1 cellular context compared by ENCODE assay signal in the genomic region with DNA sequence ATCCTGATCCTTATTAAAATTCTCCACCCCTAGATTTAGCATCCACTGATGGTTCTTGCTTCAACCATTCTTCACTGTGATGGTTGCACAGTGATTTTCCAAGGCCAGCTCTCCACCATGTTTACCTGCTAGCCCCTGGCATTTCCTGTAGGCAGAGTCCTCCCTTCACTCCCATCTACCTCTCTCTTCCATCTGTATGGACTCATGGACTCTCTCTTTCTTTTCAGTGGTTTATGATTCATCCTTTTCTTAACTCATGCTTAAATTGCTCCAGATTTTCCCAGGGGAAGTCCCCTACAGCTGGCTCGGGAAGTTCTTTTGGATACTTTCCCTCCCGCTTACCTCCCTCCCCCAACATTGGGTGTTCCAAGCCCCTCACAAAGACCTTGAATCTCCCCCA.
TF ChIP-seq lines count a peak whose summit lies in the region.

No MANE protein-coding gene starts in this region.

TF ChIP-seq in HepG2, 621 proteins besides CTCF, POLR2A, EP300 and RAD21 (continued from another document and continues in another):
- TF ChIP-seq ZNF644 (CRISPR knock-in tag; IDR thresholded peaks at IDR 0.05; ENCODE audit: low read depth) (peak; percentile 80), ZNF121 (CRISPR knock-in tag; IDR thresholded peaks at IDR 0.05) (no peak), ZBTB42 (CRISPR knock-in tag; IDR thresholded peaks at IDR 0.05) (no peak), KMT2A (CRISPR knock-in tag; IDR thresholded peaks at IDR 0.05) (no peak), ZNF274 (CRISPR knock-in tag; IDR thresholded peaks at IDR 0.05) (no peak), ZBTB7B (CRISPR knock-in tag; IDR thresholded peaks at IDR 0.05) (no peak), ZNF83 (CRISPR knock-in tag; IDR thresholded peaks at IDR 0.05; ENCODE audit: borderline replicate concordance) (no peak), NRL (CRISPR knock-in tag; IDR thresholded peaks at IDR 0.05; ENCODE audit: borderline replicate concordance) (no peak), ONECUT2 (CRISPR knock-in tag; IDR thresholded peaks at IDR 0.05) (no peak), CBX5 (CRISPR knock-in tag; IDR thresholded peaks at IDR 0.05; ENCODE audit: borderline replicate concordance) (no peak), NPAS2 (CRISPR knock-in tag; IDR thresholded peaks at IDR 0.05; ENCODE audit: borderline replicate concordance) (no peak), SMYD3 (CRISPR knock-in tag; IDR thresholded peaks at IDR 0.05) (no peak), SP4 (CRISPR knock-in tag; IDR thresholded peaks at IDR 0.05) (no peak), NR2F1 (CRISPR knock-in tag; IDR thresholded peaks at IDR 0.05) (no peak), ZBTB3 (CRISPR knock-in tag; IDR thresholded peaks at IDR 0.05; ENCODE audit: borderline replicate concordance, low read depth) (no peak), POLR2G (IDR thresholded peaks at IDR 0.05; ENCODE audit: low read depth, low read length) (no peak), MEIS1 (CRISPR knock-in tag; IDR thresholded peaks at IDR 0.05; ENCODE audit: borderline replicate concordance) (no peak), KAT8 (CRISPR knock-in tag; IDR thresholded peaks at IDR 0.05) (no peak), ZFP36 (IDR thresholded peaks at IDR 0.05; ENCODE audit: borderline replicate concordance, low read depth, low read length, partially characterized antibody) (no peak), SNRNP70 (IDR thresholded peaks at IDR 0.05; ENCODE audit: low read depth, low read length) (no peak), SMARCE1 (IDR thresholded peaks at IDR 0.05; ENCODE audit: borderline replicate concordance) (no peak), ZNF124 (CRISPR knock-in tag; IDR thresholded peaks at IDR 0.05) (no peak), ELF1 (CRISPR knock-in tag; IDR thresholded peaks at IDR 0.05) (no peak), STAG1 (CRISPR knock-in tag; IDR thresholded peaks at IDR 0.05) (no peak), EED (CRISPR knock-in tag; IDR thresholded peaks at IDR 0.05) (no peak), ZNF720 (CRISPR knock-in tag; IDR thresholded peaks at IDR 0.05) (no peak), CHD4 (IDR thresholded peaks at IDR 0.05; ENCODE audit: borderline replicate concordance, low read length) (no peak), ELF3 (CRISPR knock-in tag; IDR thresholded peaks at IDR 0.05) (0 out of 2 replicates have a peak, but pooled peaks have one; percentile 24), ARNTL (CRISPR knock-in tag; IDR thresholded peaks at IDR 0.05) (no peak), KDM4B (CRISPR knock-in tag; IDR thresholded peaks at IDR 0.05) (no peak), CREM (IDR thresholded peaks at IDR 0.05) (no peak), CREM (CRISPR knock-in tag; IDR thresholded peaks at IDR 0.05) (no peak), KLF15 (CRISPR knock-in tag; IDR thresholded peaks at IDR 0.05; ENCODE audit: borderline replicate concordance) (no peak), ARNT (IDR thresholded peaks at IDR 0.05) (no peak), ZNF816 (CRISPR knock-in tag; IDR thresholded peaks at IDR 0.05; ENCODE audit: borderline replicate concordance) (no peak), ZNF30 (CRISPR knock-in tag; IDR thresholded peaks at IDR 0.05) (no peak), MEIS2 (CRISPR knock-in tag; IDR thresholded peaks at IDR 0.05) (no peak), NFIC (IDR thresholded peaks at IDR 0.05; ENCODE audit: low read length) (no peak), ZNF777 (CRISPR knock-in tag; IDR thresholded peaks at IDR 0.05) (no peak), IRF2 (CRISPR knock-in tag; IDR thresholded peaks at IDR 0.05) (no peak), PRPF4 (IDR thresholded peaks at IDR 0.05; ENCODE audit: low read depth, low read length, poor library complexity, severe bottlenecking) (no peak)
- TF ChIP-seq, protein P1, sequence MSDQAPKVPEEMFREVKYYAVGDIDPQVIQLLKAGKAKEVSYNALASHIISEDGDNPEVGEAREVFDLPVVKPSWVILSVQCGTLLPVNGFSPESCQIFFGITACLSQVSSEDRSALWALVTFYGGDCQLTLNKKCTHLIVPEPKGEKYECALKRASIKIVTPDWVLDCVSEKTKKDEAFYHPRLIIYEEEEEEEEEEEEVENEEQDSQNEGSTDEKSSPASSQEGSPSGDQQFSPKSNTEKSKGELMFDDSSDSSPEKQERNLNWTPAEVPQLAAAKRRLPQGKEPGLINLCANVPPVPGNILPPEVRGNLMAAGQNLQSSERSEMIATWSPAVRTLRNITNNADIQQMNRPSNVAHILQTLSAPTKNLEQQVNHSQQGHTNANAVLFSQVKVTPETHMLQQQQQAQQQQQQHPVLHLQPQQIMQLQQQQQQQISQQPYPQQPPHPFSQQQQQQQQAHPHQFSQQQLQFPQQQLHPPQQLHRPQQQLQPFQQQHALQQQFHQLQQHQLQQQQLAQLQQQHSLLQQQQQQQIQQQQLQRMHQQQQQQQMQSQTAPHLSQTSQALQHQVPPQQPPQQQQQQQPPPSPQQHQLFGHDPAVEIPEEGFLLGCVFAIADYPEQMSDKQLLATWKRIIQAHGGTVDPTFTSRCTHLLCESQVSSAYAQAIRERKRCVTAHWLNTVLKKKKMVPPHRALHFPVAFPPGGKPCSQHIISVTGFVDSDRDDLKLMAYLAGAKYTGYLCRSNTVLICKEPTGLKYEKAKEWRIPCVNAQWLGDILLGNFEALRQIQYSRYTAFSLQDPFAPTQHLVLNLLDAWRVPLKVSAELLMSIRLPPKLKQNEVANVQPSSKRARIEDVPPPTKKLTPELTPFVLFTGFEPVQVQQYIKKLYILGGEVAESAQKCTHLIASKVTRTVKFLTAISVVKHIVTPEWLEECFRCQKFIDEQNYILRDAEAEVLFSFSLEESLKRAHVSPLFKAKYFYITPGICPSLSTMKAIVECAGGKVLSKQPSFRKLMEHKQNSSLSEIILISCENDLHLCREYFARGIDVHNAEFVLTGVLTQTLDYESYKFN (CRISPR knock-in tag; conservative IDR thresholded peaks at IDR 0.05): 0 out of 2 replicates have a peak, but pooled peaks have one; percentile 14
- TF ChIP-seq, protein P2, sequence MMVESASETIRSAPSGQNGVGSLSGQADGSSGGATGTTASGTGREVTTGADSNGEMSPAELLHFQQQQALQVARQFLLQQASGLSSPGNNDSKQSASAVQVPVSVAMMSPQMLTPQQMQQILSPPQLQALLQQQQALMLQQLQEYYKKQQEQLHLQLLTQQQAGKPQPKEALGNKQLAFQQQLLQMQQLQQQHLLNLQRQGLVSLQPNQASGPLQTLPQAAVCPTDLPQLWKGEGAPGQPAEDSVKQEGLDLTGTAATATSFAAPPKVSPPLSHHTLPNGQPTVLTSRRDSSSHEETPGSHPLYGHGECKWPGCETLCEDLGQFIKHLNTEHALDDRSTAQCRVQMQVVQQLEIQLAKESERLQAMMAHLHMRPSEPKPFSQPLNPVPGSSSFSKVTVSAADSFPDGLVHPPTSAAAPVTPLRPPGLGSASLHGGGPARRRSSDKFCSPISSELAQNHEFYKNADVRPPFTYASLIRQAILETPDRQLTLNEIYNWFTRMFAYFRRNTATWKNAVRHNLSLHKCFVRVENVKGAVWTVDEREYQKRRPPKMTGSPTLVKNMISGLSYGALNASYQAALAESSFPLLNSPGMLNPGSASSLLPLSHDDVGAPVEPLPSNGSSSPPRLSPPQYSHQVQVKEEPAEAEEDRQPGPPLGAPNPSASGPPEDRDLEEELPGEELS (CRISPR knock-in tag; IDR thresholded peaks at IDR 0.05): no peak
- TF ChIP-seq, protein P3, sequence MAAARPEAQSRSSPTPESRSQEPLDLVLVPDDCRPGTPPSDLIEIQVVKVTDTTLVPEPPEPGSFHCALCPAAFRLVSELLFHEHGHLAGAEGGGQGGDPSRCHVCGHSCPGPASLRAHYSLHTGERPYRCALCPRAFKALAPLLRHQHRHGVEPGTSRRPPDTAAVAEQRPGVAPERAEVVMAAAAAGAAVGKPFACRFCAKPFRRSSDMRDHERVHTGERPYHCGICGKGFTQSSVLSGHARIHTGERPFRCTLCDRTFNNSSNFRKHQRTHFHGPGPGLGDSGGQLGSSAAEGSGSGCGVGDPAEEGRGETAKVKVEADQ (CRISPR knock-in tag; IDR thresholded peaks at IDR 0.05; ENCODE audit: borderline replicate concordance): no peak
- TF ChIP-seq, protein P4, sequence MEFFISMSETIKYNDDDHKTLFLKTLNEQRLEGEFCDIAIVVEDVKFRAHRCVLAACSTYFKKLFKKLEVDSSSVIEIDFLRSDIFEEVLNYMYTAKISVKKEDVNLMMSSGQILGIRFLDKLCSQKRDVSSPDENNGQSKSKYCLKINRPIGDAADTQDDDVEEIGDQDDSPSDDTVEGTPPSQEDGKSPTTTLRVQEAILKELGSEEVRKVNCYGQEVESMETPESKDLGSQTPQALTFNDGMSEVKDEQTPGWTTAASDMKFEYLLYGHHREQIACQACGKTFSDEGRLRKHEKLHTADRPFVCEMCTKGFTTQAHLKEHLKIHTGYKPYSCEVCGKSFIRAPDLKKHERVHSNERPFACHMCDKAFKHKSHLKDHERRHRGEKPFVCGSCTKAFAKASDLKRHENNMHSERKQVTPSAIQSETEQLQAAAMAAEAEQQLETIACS (CRISPR knock-in tag; IDR thresholded peaks at IDR 0.05): no peak
- TF ChIP-seq, protein P5, sequence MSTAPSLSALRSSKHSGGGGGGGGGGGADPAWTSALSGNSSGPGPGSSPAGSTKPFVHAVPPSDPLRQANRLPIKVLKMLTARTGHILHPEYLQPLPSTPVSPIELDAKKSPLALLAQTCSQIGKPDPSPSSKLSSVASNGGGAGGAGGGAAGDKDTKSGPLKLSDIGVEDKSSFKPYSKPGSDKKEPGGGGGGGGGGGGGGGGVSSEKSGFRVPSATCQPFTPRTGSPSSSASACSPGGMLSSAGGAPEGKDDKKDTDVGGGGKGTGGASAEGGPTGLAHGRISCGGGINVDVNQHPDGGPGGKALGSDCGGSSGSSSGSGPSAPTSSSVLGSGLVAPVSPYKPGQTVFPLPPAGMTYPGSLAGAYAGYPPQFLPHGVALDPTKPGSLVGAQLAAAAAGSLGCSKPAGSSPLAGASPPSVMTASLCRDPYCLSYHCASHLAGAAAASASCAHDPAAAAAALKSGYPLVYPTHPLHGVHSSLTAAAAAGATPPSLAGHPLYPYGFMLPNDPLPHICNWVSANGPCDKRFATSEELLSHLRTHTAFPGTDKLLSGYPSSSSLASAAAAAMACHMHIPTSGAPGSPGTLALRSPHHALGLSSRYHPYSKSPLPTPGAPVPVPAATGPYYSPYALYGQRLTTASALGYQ (CRISPR knock-in tag; IDR thresholded peaks at IDR 0.05): no peak
- TF ChIP-seq, protein P6, sequence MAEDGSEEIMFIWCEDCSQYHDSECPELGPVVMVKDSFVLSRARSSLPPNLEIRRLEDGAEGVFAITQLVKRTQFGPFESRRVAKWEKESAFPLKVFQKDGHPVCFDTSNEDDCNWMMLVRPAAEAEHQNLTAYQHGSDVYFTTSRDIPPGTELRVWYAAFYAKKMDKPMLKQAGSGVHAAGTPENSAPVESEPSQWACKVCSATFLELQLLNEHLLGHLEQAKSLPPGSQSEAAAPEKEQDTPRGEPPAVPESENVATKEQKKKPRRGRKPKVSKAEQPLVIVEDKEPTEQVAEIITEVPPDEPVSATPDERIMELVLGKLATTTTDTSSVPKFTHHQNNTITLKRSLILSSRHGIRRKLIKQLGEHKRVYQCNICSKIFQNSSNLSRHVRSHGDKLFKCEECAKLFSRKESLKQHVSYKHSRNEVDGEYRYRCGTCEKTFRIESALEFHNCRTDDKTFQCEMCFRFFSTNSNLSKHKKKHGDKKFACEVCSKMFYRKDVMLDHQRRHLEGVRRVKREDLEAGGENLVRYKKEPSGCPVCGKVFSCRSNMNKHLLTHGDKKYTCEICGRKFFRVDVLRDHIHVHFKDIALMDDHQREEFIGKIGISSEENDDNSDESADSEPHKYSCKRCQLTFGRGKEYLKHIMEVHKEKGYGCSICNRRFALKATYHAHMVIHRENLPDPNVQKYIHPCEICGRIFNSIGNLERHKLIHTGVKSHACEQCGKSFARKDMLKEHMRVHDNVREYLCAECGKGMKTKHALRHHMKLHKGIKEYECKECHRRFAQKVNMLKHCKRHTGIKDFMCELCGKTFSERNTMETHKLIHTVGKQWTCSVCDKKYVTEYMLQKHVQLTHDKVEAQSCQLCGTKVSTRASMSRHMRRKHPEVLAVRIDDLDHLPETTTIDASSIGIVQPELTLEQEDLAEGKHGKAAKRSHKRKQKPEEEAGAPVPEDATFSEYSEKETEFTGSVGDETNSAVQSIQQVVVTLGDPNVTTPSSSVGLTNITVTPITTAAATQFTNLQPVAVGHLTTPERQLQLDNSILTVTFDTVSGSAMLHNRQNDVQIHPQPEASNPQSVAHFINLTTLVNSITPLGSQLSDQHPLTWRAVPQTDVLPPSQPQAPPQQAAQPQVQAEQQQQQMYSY (CRISPR knock-in tag; IDR thresholded peaks at IDR 0.05): no peak
- TF ChIP-seq, protein P7, sequence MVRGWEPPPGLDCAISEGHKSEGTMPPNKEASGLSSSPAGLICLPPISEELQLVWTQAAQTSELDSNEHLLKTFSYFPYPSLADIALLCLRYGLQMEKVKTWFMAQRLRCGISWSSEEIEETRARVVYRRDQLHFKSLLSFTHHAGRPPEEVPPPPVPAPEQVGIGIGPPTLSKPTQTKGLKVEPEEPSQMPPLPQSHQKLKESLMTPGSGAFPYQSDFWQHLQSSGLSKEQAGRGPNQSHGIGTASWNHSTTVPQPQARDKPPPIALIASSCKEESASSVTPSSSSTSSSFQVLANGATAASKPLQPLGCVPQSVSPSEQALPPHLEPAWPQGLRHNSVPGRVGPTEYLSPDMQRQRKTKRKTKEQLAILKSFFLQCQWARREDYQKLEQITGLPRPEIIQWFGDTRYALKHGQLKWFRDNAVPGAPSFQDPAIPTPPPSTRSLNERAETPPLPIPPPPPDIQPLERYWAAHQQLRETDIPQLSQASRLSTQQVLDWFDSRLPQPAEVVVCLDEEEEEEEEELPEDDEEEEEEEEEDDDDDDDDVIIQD (CRISPR knock-in tag; IDR thresholded peaks at IDR 0.05; ENCODE audit: low read depth): 0 out of 2 replicates have a peak, but pooled peaks have one; percentile 27
- TF ChIP-seq, protein P8, sequence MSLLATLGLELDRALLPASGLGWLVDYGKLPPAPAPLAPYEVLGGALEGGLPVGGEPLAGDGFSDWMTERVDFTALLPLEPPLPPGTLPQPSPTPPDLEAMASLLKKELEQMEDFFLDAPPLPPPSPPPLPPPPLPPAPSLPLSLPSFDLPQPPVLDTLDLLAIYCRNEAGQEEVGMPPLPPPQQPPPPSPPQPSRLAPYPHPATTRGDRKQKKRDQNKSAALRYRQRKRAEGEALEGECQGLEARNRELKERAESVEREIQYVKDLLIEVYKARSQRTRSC (CRISPR knock-in tag; IDR thresholded peaks at IDR 0.05; ENCODE audit: low read depth): no peak
- TF ChIP-seq, protein P9, sequence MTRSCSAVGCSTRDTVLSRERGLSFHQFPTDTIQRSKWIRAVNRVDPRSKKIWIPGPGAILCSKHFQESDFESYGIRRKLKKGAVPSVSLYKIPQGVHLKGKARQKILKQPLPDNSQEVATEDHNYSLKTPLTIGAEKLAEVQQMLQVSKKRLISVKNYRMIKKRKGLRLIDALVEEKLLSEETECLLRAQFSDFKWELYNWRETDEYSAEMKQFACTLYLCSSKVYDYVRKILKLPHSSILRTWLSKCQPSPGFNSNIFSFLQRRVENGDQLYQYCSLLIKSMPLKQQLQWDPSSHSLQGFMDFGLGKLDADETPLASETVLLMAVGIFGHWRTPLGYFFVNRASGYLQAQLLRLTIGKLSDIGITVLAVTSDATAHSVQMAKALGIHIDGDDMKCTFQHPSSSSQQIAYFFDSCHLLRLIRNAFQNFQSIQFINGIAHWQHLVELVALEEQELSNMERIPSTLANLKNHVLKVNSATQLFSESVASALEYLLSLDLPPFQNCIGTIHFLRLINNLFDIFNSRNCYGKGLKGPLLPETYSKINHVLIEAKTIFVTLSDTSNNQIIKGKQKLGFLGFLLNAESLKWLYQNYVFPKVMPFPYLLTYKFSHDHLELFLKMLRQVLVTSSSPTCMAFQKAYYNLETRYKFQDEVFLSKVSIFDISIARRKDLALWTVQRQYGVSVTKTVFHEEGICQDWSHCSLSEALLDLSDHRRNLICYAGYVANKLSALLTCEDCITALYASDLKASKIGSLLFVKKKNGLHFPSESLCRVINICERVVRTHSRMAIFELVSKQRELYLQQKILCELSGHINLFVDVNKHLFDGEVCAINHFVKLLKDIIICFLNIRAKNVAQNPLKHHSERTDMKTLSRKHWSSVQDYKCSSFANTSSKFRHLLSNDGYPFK (CRISPR knock-in tag; IDR thresholded peaks at IDR 0.05; ENCODE audit: borderline replicate concordance): no peak
